In the genomic region with DNA sequence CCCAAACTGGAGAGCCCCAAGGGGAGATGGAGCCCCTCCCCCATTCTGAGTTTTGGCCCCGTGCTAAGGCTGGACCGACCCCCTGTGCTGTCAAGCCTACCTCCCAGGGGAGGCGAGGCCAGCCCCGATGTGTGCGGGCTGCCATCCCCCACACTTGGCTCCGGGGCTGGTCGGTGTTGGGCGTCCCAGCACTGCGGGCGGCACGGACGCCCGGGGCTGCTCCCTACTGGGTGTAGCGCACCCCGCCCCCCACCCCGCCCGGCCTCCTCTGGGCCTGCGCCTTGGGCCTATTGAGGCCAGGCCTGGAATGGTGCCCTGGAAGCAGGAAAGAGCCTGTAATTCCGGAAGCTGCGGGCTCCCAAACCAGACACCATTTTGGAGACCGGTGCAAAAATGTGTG, we compare ENCODE assay signal across 27 cellular contexts.
"Had no signal": no experiment of that assay in that cellular context is flagged by ENCODE, and none has a peak within 500 bp of the region (broad histone marks: within the 10 kb centered on the region; RNA-seq: fewer than 3 reads in every experiment).

No MANE protein-coding gene starts in this region.

- DNase-seq: activated CD4-positive, alpha-beta memory T cell treated with anti-CD3 and anti-CD28 coated beads, Interleukin-2, amount 10 ng/mL, durations not matched to agents 7 days and 5 days; activated CD8-positive, alpha-beta memory T cell treated with anti-CD3 and anti-CD28 coated beads, Interleukin-2, amount 50 U/mL, for 48 hours; activated gamma-delta T cell; activated naive CD4-positive, alpha-beta T cell treated with anti-CD3 and anti-CD28 coated beads, Interleukin-2, amount 10 ng/mL, durations not matched to agents 7 days and 5 days; activated naive CD8-positive, alpha-beta T cell treated with anti-CD3 and anti-CD28 coated beads, Interleukin-2, amount 10 ng/mL, durations not matched to agents 7 days and 5 days; activated T-cell treated with anti-CD3 and anti-CD28 coated beads, Interleukin-2, amount 50 U/mL, for 24 hours; dorsolateral prefrontal cortex; effector memory CD4-positive, alpha-beta T cell; erythroblast; foreskin fibroblast; head of caudate nucleus; hippocampal formation; kidney; left colon; mammary epithelial cell; naive thymus-derived CD8-positive, alpha-beta T cell; occipital lobe; right cardiac atrium; stimulated activated naive CD4-positive, alpha-beta T cell; T-helper 1 cell; uterus; WERI-Rb-1 had no signal

- H3K36me3 ChIP-seq: ascending aorta, cardiac muscle cell, thoracic aorta, uterus had no signal

- ATAC-seq: activated CD4-positive, CD25-positive, alpha-beta regulatory T cell treated with anti-CD3 and anti-CD28 coated beads, Interleukin-2, amount 50 U/mL, for 24 hours; left colon; naive thymus-derived CD8-positive, alpha-beta T cell; right cardiac atrium had no signal

- H3K27ac ChIP-seq: ascending aorta, cardiac muscle cell, coronary artery, dorsolateral prefrontal cortex, thoracic aorta, uterus, WERI-Rb-1 had no signal

- H3K27me3 ChIP-seq: ascending aorta, cardiac muscle cell, dorsolateral prefrontal cortex, uterus had no signal

- H3K9me3 ChIP-seq: ascending aorta, thoracic aorta, uterus had no signal

- H3K4me3 ChIP-seq: ascending aorta, cardiac muscle cell, coronary artery, dorsolateral prefrontal cortex, thoracic aorta, uterus had no signal

- H3K4me1 ChIP-seq: uterus had no signal
